Comparison of ENCODE assay signal across 17 cellular contexts in genomic region chr6:158354509-158354877, GRCh38. TPM values are rescaled to one million over a fixed set of nuclear protein-coding genes. Genes with fewer than 3 reads are reported as not detected.
DNase-seq lines count a peak whose midpoint lies in the region; ATAC-seq, FAIRE-seq and TF ChIP-seq lines count a peak whose summit lies in the region.
"Had no signal": no experiment of that assay in that cellular context is flagged by ENCODE, and none has a peak within 500 bp of the region (broad histone marks: within the 10 kb centered on the region; RNA-seq: fewer than 3 reads in every experiment).

No MANE protein-coding gene starts in this region.

- no peak for TF ChIP-seq EP300 in HepG2 (IDR thresholded peaks at IDR 0.05; ENCODE audit: low read depth in 2 of 2, low read length in 2 of 2)
- TF ChIP-seq EP300 in HepG2 (CRISPR knock-in tag; IDR thresholded peaks at IDR 0.05; ENCODE audit: borderline replicate concordance): no peak
- TF ChIP-seq EP300 in gastroesophageal sphincter (IDR thresholded peaks at IDR 0.05): no peak

- H3K79me1 ChIP-seq in trophoblast cell (ENCODE audit: low read length): no peaks in the 10 kb centered on the region

- CTCF ChIA-PET in HepG2 (lab: Yijun Ruan, JAX; ENCODE audit: low intra/inter-chr PET ratio, low total read pairs): no interaction called here

- no peak overlapping the region for H4K91ac ChIP-seq in trophoblast cell (ENCODE audit: low read depth, low read length)

- in situ Hi-C loops in HepG2 (cut with HindIII; ENCODE audit: extremely low pct_ligation_motif_present, low pct_unique_long_range_greater_than_20kb): no loop called here

- H3K4ac ChIP-seq in trophoblast cell (ENCODE audit: low read depth, low read length): no peak overlapping the region

- H3K36me3 ChIP-seq in HepG2 (replicated peaks in 1 of 2; ENCODE audit: control insufficient read depth in 1 of 2, insufficient read depth in 2 of 2, low read length in 2 of 2) (0 out of 5 replicates have a peak, but pooled peaks cover 2 to 3% of the 10 kb centered on the region in 2 experiments), right lobe of liver (no peaks in the 10 kb centered on the region), trophoblast cell (ENCODE audit: control insufficient read depth in 1 of 2, insufficient read depth in 2 of 2, low read length in 2 of 2) (peaks cover 0 to 7% of the 10 kb centered on the region in 2 experiments), gastroesophageal sphincter (no peaks in the 10 kb centered on the region)
- H3K36me3 ChIP-seq: HAP-1 had no signal

- H2AK5ac ChIP-seq in trophoblast cell (ENCODE audit: low read length): no peak overlapping the region

- ATAC-seq in HepG2 (no peak), right lobe of liver (no peak), gastroesophageal sphincter (no peak)
- ATAC-seq in activated T-cell treated with anti-CD3 and anti-CD28 coated beads, Interleukin-2, amount 50 U/mL, for 4 hours: no peak

- 97% methylated on average over 5 of the region's 5 CpGs for WGBS in HepG2 (ENCODE audit: low lambda C conversion rate)
- 89% methylated on average over 5 of the region's 5 CpGs for WGBS in right lobe of liver (ENCODE audit: insufficient coverage, low coverage, low lambda C conversion rate, missing lambda C conversion rate)
- WGBS in trophoblast cell (ENCODE audit: extremely low coverage, insufficient coverage, insufficient read length): no CpG with 5 or more reads among the region's 5 CpGs
- 54 to 94% methylated on average over 3 to 5 of the region's 5 CpGs for WGBS in gastroesophageal sphincter (ENCODE audit: low coverage in 1 of 2), 2 donors

- peaks cover 6% of the 10 kb centered on the region; the same call in 1 of the 2 replicates for H4K20me1 ChIP-seq in HepG2 (ENCODE audit: insufficient read depth, low read length)

- H3K14ac ChIP-seq in trophoblast cell (ENCODE audit: low read length): no peak overlapping the region

- DNase-seq in HepG2 (ENCODE audit: low spot score) (no peak), right lobe of liver (no peak), chondrocyte (ENCODE audit: low spot score) (no peak), glutamatergic neuron (no peak), trophoblast cell (no peak)
- no peak for DNase-seq in activated T-cell treated with anti-CD3 and anti-CD28 coated beads, Interleukin-2, amount 50 U/mL, for 4 hours
- DNase-seq: 8988T; Calu3; CD4-positive, alpha-beta memory T cell; DMS79 treated with DMSO at 0.1 percent for 48 hours; GF-D8 had no signal

- H3K4me1 ChIP-seq in HepG2 (ENCODE audit: insufficient read depth, low read length) (peaks cover 10% of the 10 kb centered on the region), right lobe of liver (no peaks in the 10 kb centered on the region), trophoblast cell (ENCODE audit: control insufficient read depth in 1 of 2, insufficient read depth in 2 of 2, low read length in 2 of 2) (peaks cover 3 to 11% of the 10 kb centered on the region in 2 experiments), gastroesophageal sphincter (peaks cover 0 to 24% (median 0%) of the 10 kb centered on the region in 3 donors)
- H3K4me1 ChIP-seq: HAP-1 had no signal

- H3K27ac ChIP-seq in HepG2 (ENCODE audit: extremely low read length, insufficient read depth, low read length) (no peak overlapping the region), right lobe of liver (no peak overlapping the region), trophoblast cell (ENCODE audit: low read depth, low read length) (no peak overlapping the region), gastroesophageal sphincter (no peak overlapping the region)
- H3K27ac ChIP-seq: BLaER1, GM23248 had no signal

- H3K36me3 Mint-ChIP-seq in chondrocyte (ENCODE audit: low read depth) (no peaks in the 10 kb centered on the region), glutamatergic neuron (ENCODE audit: unreplicated experiment) (peaks cover 5% of the 10 kb centered on the region)
- no peaks in the 10 kb centered on the region for H3K36me3 Mint-ChIP-seq in activated T-cell treated with anti-CD3 and anti-CD28 coated beads, Interleukin-2, amount 50 U/mL, for 4 hours (ENCODE audit: insufficient read depth)

- no peaks in the 10 kb centered on the region for H3K9me3 Mint-ChIP-seq in chondrocyte (ENCODE audit: low read depth)
- peaks cover 18% of the 10 kb centered on the region for H3K9me3 Mint-ChIP-seq in glutamatergic neuron (ENCODE audit: unreplicated experiment)
- H3K9me3 Mint-ChIP-seq in activated T-cell treated with anti-CD3 and anti-CD28 coated beads, Interleukin-2, amount 50 U/mL, for 4 hours: no peaks in the 10 kb centered on the region

- no peak overlapping the region for H3K23ac ChIP-seq in trophoblast cell (ENCODE audit: low read length)

- H3K4me3 ChIP-seq in HepG2 (replicated peaks in 1 of 3; ENCODE audit: insufficient read depth in 1 of 3, low read depth in 2 of 3, low read length in 3 of 3) (no peak overlapping the region), right lobe of liver (no peak overlapping the region), trophoblast cell (ENCODE audit: low read depth, low read length) (no peak overlapping the region), gastroesophageal sphincter (no peak overlapping the region)
- H3K4me3 ChIP-seq: BLaER1, GM23248, HAP-1 had no signal

- H3K18ac ChIP-seq in trophoblast cell (ENCODE audit: low read length): no peak overlapping the region

- no peak overlapping the region for H4K12ac ChIP-seq in trophoblast cell (ENCODE audit: low read depth, low read length)

- H3K9ac ChIP-seq in HepG2 (ENCODE audit: insufficient read depth, low read depth, low read length): no peak overlapping the region
- H3K9ac ChIP-seq in trophoblast cell (ENCODE audit: low read length): no peak overlapping the region
- H3K9ac ChIP-seq: BLaER1, GM23248 had no signal

- H3K27me3 ChIP-seq in HepG2 (ENCODE audit: control insufficient read depth in 1 of 2, insufficient read depth in 2 of 2, low read length in 2 of 2) (no peaks in the 10 kb centered on the region), right lobe of liver (no peaks in the 10 kb centered on the region), trophoblast cell (ENCODE audit: insufficient read depth, low read length) (no peaks in the 10 kb centered on the region), gastroesophageal sphincter (no peaks in the 10 kb centered on the region)
- H3K27me3 ChIP-seq: BLaER1 had no signal

- H2AFZ ChIP-seq in HepG2 (ENCODE audit: low read length) (no peak overlapping the region), trophoblast cell (ENCODE audit: insufficient read depth, low read length, poor library complexity) (no peak overlapping the region)
- H2AFZ ChIP-seq: GM23248 had no signal

- H3K9me3 ChIP-seq in HepG2 (ENCODE audit: low read length) (no peaks in the 10 kb centered on the region), right lobe of liver (no peaks in the 10 kb centered on the region), trophoblast cell (ENCODE audit: insufficient read depth, low read depth, low read length) (peaks cover 9% of the 10 kb centered on the region), gastroesophageal sphincter (no peaks in the 10 kb centered on the region)
- H3K9me3 ChIP-seq: HAP-1 had no signal

- TF ChIP-seq CTCF in HepG2 (CRISPR knock-in tag; IDR thresholded peaks at IDR 0.05) (no peak), right lobe of liver (IDR thresholded peaks at IDR 0.05) (no peak), chondrocyte (IDR thresholded peaks at IDR 0.05) (no peak), glutamatergic neuron (IDR thresholded peaks at IDR 0.05; ENCODE audit: partially characterized antibody, unreplicated experiment) (no peak), gastroesophageal sphincter (IDR thresholded peaks at IDR 0.05) (no peak)

- H3K27me3 Mint-ChIP-seq in chondrocyte (ENCODE audit: low read depth): no peaks in the 10 kb centered on the region
- peaks cover 11% of the 10 kb centered on the region for H3K27me3 Mint-ChIP-seq in glutamatergic neuron (ENCODE audit: unreplicated experiment)
- H3K27me3 Mint-ChIP-seq in activated T-cell treated with anti-CD3 and anti-CD28 coated beads, Interleukin-2, amount 50 U/mL, for 4 hours (ENCODE audit: low read depth): no peaks in the 10 kb centered on the region
- H3K27me3 Mint-ChIP-seq: CD4-positive, alpha-beta memory T cell had no signal

- no peak for FAIRE-seq in HepG2 (lab: Jason Lieb, UNC)
- FAIRE-seq: GM19239 had no signal

- H2BK5ac ChIP-seq in trophoblast cell (ENCODE audit: low read depth, low read length, poor library complexity): no peak overlapping the region

- TF ChIP-seq POLR2A in HepG2 (IDR thresholded peaks at IDR 0.05; ENCODE audit: insufficient read depth in 1 of 2, low read depth in 2 of 2, low read length in 2 of 2) (no peak), right lobe of liver (IDR thresholded peaks at IDR 0.05) (no peak), gastroesophageal sphincter (IDR thresholded peaks at IDR 0.05) (no peak)

- H3K4me2 ChIP-seq in HepG2 (ENCODE audit: low read depth, low read length): no peak overlapping the region
- no peak overlapping the region for H3K4me2 ChIP-seq in trophoblast cell (ENCODE audit: low read length)
- H3K4me2 ChIP-seq: BLaER1 had no signal

- POLR2A ChIA-PET in HepG2 (lab: Yijun Ruan, JAX): no interaction called here

- no peak overlapping the region for H4K8ac ChIP-seq in trophoblast cell (ENCODE audit: low read depth, low read length)

- H3K4me1 Mint-ChIP-seq in chondrocyte (ENCODE audit: low read depth) (peaks cover 50% of the 10 kb centered on the region), glutamatergic neuron (ENCODE audit: low read depth, unreplicated experiment) (peaks cover 28% of the 10 kb centered on the region)
- peaks cover 47% of the 10 kb centered on the region for H3K4me1 Mint-ChIP-seq in activated T-cell treated with anti-CD3 and anti-CD28 coated beads, Interleukin-2, amount 50 U/mL, for 4 hours (ENCODE audit: low read depth)
- H3K4me1 Mint-ChIP-seq: CD14-positive monocyte had no signal

- no peak for TF ChIP-seq RAD21 in HepG2 (CRISPR knock-in tag; IDR thresholded peaks at IDR 0.05)

- H2BK12ac ChIP-seq in trophoblast cell (ENCODE audit: low read length): no peak overlapping the region

- H3K27ac Mint-ChIP-seq in chondrocyte (ENCODE audit: unreplicated experiment): peak overlapping the region; percentile 29
- peak overlapping the region; percentile 64 for H3K27ac Mint-ChIP-seq in glutamatergic neuron (ENCODE audit: unreplicated experiment)

- no peak overlapping the region for H3K4me3 Mint-ChIP-seq in chondrocyte (ENCODE audit: unreplicated experiment)
- no peak overlapping the region for H3K4me3 Mint-ChIP-seq in glutamatergic neuron (ENCODE audit: unreplicated experiment)
- no peak overlapping the region for H3K4me3 Mint-ChIP-seq in activated T-cell treated with anti-CD3 and anti-CD28 coated beads, Interleukin-2, amount 50 U/mL, for 4 hours
- H3K4me3 Mint-ChIP-seq: CD14-positive monocyte had no signal

- intact Hi-C loops in HepG2 (cut with micrococcal nuclease; ENCODE audit: unreplicated experiment) (no loop called here), right lobe of liver (cut with DNase I) (no loop called here)

- no peak overlapping the region for H2BK120ac ChIP-seq in trophoblast cell (ENCODE audit: insufficient read depth, low read length, poor library complexity)

- H3K79me2 ChIP-seq in HepG2 (ENCODE audit: insufficient read depth, low read length) (peaks cover 43% of the 10 kb centered on the region), trophoblast cell (ENCODE audit: control insufficient read depth, insufficient read depth, low read length, poor library complexity) (peaks cover 3% of the 10 kb centered on the region)

- BruUV-seq in HepG2 (replicated peaks; lab: Mats Ljungman, UMichigan): no TSS peak

RNA-seq across cellular contexts. Expression of gene TULP4, which starts 42.2 kb away (rescaled TPM):
- total RNA-seq in HepG2 (2016; rRNA removed; fragmentation: Illumina TruSeq; extraction: Trizol) (122 and 143 TPM in 2 replicates), right lobe of liver (10 to 100 TPM; 27.0 to 42.4 (median 32.3) TPM), chondrocyte (95.4 to 102 TPM (median 97.7 TPM) in 3 replicates), glutamatergic neuron (ENCODE audit: unreplicated experiment) (406 TPM), gastroesophageal sphincter (100 to 1,000 TPM; 159 to 244 (median 201) TPM)
- 244 and 275 TPM in 2 replicates for total RNA-seq in HepG2 (2016; cell fraction: cytosol; rRNA removed; fragmentation: Illumina TruSeq; extraction: Trizol; ENCODE audit: low read depth)
- 121 and 124 TPM in 2 replicates for total RNA-seq in HepG2 (2016; cell fraction: insoluble cytoplasmic fraction; rRNA removed; fragmentation: Illumina TruSeq; extraction: Trizol)
- 358 and 486 TPM in 2 replicates for total RNA-seq in HepG2 (2016; cell fraction: membrane; rRNA removed; fragmentation: Illumina TruSeq; extraction: Trizol)
- total RNA-seq in HepG2 (2016; cell fraction: nucleus; rRNA removed; fragmentation: Illumina TruSeq; extraction: Trizol): 96.8 and 105 TPM in 2 replicates
- 19.1 and 21.1 TPM in 2 replicates for polyA plus RNA-seq in HepG2 (2011; rRNA removed)
- polyA plus RNA-seq in HepG2 (2011; cell fraction: cytosol; rRNA removed): 9.7 and 14.3 TPM in 2 replicates
- polyA plus RNA-seq in HepG2 (2011; cell fraction: nucleus; rRNA removed): 37.4 and 38.9 TPM in 2 replicates
- 13.6 and 14.1 TPM in 2 replicates for polyA plus RNA-seq in HepG2 (2012)
- polyA plus RNA-seq in HepG2 (2016; cell fraction: cytosol; fragmentation: Illumina TruSeq; extraction: Trizol; ENCODE audit: low read depth): 1.3 and 1.7 TPM in 2 replicates
- 8.7 and 9.3 TPM in 2 replicates for polyA plus RNA-seq in HepG2 (2016; cell fraction: insoluble cytoplasmic fraction; fragmentation: Illumina TruSeq; extraction: Trizol; ENCODE audit: low read depth)
- 2.5 and 3.1 TPM in 2 replicates for polyA plus RNA-seq in HepG2 (2016; cell fraction: membrane; fragmentation: Illumina TruSeq; extraction: Trizol; ENCODE audit: low read depth)
- 17.9 and 19.4 TPM in 2 replicates for polyA plus RNA-seq in HepG2 (2016; cell fraction: nucleus; fragmentation: Illumina TruSeq; extraction: Trizol; ENCODE audit: insufficient read depth, low read depth)
- polyA minus RNA-seq in HepG2 (2011; rRNA and poly(A)+ RNA removed; ENCODE audit: low replicate concordance): 41.3 and 139 TPM in 2 replicates
- polyA minus RNA-seq in HepG2 (2011; cell fraction: cytosol; rRNA and poly(A)+ RNA removed): 105 and 136 TPM in 2 replicates
- 153 and 181 TPM in 2 replicates for polyA minus RNA-seq in HepG2 (2011; cell fraction: nucleus; rRNA and poly(A)+ RNA removed)
- 10 to 100 TPM; 23.4 to 24.8 (median 23.9) TPM for total RNA-seq in activated T-cell treated with anti-CD3 and anti-CD28 coated beads, Interleukin-2, amount 50 U/mL, for 4 hours
- 28.1 and 29.5 TPM in 2 replicates for polyA plus RNA-seq in trophoblast cell (2013)
